12 cellular contexts compared by ENCODE assay signal in the genomic region with DNA sequence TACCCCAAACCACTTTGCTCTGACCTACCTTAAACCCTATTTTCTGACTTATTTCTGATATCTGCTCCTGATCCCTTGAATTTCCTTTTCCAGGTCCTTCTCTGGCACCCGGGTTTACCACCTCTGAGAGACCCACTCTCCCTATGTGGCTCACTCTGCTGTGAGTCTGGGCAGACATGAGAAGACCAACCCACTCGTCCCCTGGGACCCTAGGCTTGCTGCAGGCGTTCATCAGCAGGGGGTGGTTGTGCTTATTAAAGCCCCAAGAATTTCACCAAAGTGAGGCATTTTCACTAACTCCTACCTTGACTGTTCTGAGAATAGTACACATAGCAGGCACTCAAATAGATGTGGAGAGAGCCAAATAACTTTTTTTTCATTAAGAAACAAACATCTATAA.
DNase-seq lines count a peak whose midpoint lies in the region; ATAC-seq and TF ChIP-seq lines count a peak whose summit lies in the region.
"Had no signal": no experiment of that assay in that cellular context is flagged by ENCODE, and none has a peak within 500 bp of the region (broad histone marks: within the 10 kb centered on the region; RNA-seq: fewer than 3 reads in every experiment).

No MANE protein-coding gene starts in this region.

- no peaks in the 10 kb centered on the region for H3K36me3 Mint-ChIP-seq in glutamatergic neuron (ENCODE audit: unreplicated experiment)

- 44 to 61% (median 55%) methylated on average over 3 of the region's 3 CpGs for WGBS in stomach, 5 donors

- H3K4me1 Mint-ChIP-seq in glutamatergic neuron (ENCODE audit: low read depth, unreplicated experiment): peaks cover 22% of the 10 kb centered on the region

- H3K4me1 ChIP-seq in BE2C: peaks cover 10% of the 10 kb centered on the region
- peaks cover 10 to 33% (median 14%) of the 10 kb centered on the region in 4 donors for H3K4me1 ChIP-seq in stomach

- peaks cover 2% of the 10 kb centered on the region for H3K9me3 Mint-ChIP-seq in glutamatergic neuron (ENCODE audit: unreplicated experiment)
- H3K9me3 Mint-ChIP-seq: CD4-positive, alpha-beta T cell had no signal

- intact Hi-C loops in stomach (cut with DNase I; ENCODE audit: low total_unique reads): no loop called here

- peak; percentile 72 for DNase-seq in BE2C
- DNase-seq in GM20000 (ENCODE audit: low spot score): peak; percentile 6
- peak; percentile 69 for DNase-seq in NAMALWA (ENCODE audit: low spot score)
- peak; percentile 45 for DNase-seq in glutamatergic neuron
- no peak for DNase-seq in substantia nigra (lab: John Stamatoyannopoulos, UW)
- no peak for DNase-seq in stomach
- DNase-seq in activated CD8-positive, alpha-beta memory T cell treated with anti-CD3 and anti-CD28 coated beads, Interleukin-2, amount 50 U/mL, for 48 hours: no peak
- DNase-seq: amniotic stem cell; CD4-positive, alpha-beta T cell; kidney glomerular epithelial cell; NCI-H1694 had no signal

- H3K27me3 ChIP-seq in BE2C (no peaks in the 10 kb centered on the region), stomach (no peaks in the 10 kb centered on the region)

- no peak overlapping the region for H3K27ac ChIP-seq in substantia nigra (ENCODE audit: low read depth, low read length, poor library complexity, severe bottlenecking)
- H3K27ac ChIP-seq in stomach: peak overlapping the region in 1 of 5 donors; percentile 5

- TF ChIP-seq CTCF in BE2C (IDR thresholded peaks at IDR 0.05; ENCODE audit: low read depth, low read length) (no peak), GM20000 (IDR thresholded peaks at IDR 0.05; ENCODE audit: extremely low read depth, missing control alignments) (no peak), glutamatergic neuron (IDR thresholded peaks at IDR 0.05; ENCODE audit: partially characterized antibody, unreplicated experiment) (no peak), stomach (IDR thresholded peaks at IDR 0.05) (no peak)

- TF ChIP-seq EP300 in stomach (IDR thresholded peaks at IDR 0.05): no peak

- no peak overlapping the region for H3K27ac Mint-ChIP-seq in glutamatergic neuron (ENCODE audit: unreplicated experiment)
- H3K27ac Mint-ChIP-seq: CD4-positive, alpha-beta T cell had no signal

- no peak for ATAC-seq in HG03045 (IDR thresholded peaks at IDR 0.05; ENCODE audit: unreplicated experiment)

- H3K9me3 ChIP-seq in BE2C (no peaks in the 10 kb centered on the region), stomach (no peaks in the 10 kb centered on the region)

- H3K4me3 Mint-ChIP-seq in glutamatergic neuron (ENCODE audit: unreplicated experiment): no peak overlapping the region
- H3K4me3 Mint-ChIP-seq: CD4-positive, alpha-beta T cell had no signal

- H3K36me3 ChIP-seq in BE2C: no peaks in the 10 kb centered on the region
- H3K36me3 ChIP-seq in stomach: no peaks in the 10 kb centered on the region

- no peak for TF ChIP-seq POLR2A in stomach (IDR thresholded peaks at IDR 0.05)

- peaks cover 3% of the 10 kb centered on the region for H3K27me3 Mint-ChIP-seq in glutamatergic neuron (ENCODE audit: unreplicated experiment)
- H3K27me3 Mint-ChIP-seq: CD4-positive, alpha-beta T cell had no signal

- no peak overlapping the region for H3K4me3 ChIP-seq in BE2C (ENCODE audit: low read depth, low read length)
- H3K4me3 ChIP-seq in stomach: no peak overlapping the region

Comparison
In these comparisons a context has a peak if more than half of its experiments do, and no peak if none do; other contexts are left out.
1. DNase-seq: peak in BE2C (single experiment), GM20000 (single experiment), NAMALWA (single experiment) and glutamatergic neuron (single experiment); none in substantia nigra (0 of 49), stomach (single experiment) and activated CD8-positive, alpha-beta memory T cell treated with anti-CD3 and anti-CD28 coated beads, Interleukin-2, amount 50 U/mL, for 48 hours (single experiment).